In genomic region chr1:113140588-113141446, GRCh38 we compare ENCODE assay signal across 8 cellular contexts.
A peak's percentile ranks its signal among the peaks of the same experiment; 100 is the strongest.
DNase-seq lines count a peak whose midpoint lies in the region; ATAC-seq and TF ChIP-seq lines count a peak whose summit lies in the region.

No MANE protein-coding gene starts in this region.

- H3K27ac ChIP-seq in PC-9 (peak overlapping the region; percentile 31; the same call in 1 of the 2 replicates), neural cell (ENCODE audit: low read length) (no peak overlapping the region), tibial nerve (peak overlapping the region in 2 of 4 donors; percentile 25 to 32)

- POLR2A ChIA-PET in PC-9 (lab: Charles Lee; ENCODE audit: unreplicated experiment), result interaction anchor here (0.5 to 0.6 kb wide), 2 partner anchors 181 to 251 kb away, joined by 4 to 7 read pairs; no protein-coding TSS in a partner anchor

- no peaks in the 10 kb centered on the region for H3K79me2 ChIP-seq in PC-9 (ENCODE audit: low read depth)
- no peaks in the 10 kb centered on the region for H3K79me2 ChIP-seq in neural cell (replicated peaks; ENCODE audit: insufficient read depth, low read length)

- no peaks in the 10 kb centered on the region for H3K9me3 ChIP-seq in PC-9 (ENCODE audit: insufficient read depth, low read depth)
- no peaks in the 10 kb centered on the region for H3K9me3 ChIP-seq in neural cell (ENCODE audit: low read length)
- no peaks in the 10 kb centered on the region for H3K9me3 ChIP-seq in tibial nerve

- H3K4me2 ChIP-seq in PC-9 (peak overlapping the region; percentile 23), neural cell (ENCODE audit: low read length) (no peak overlapping the region)

- H3K36me3 ChIP-seq in PC-9 (ENCODE audit: low read depth), result no peaks in the 10 kb centered on the region
- no peaks in the 10 kb centered on the region for H3K36me3 ChIP-seq in neural cell (ENCODE audit: insufficient read depth, low read length)
- H3K36me3 ChIP-seq in tibial nerve, result no peaks in the 10 kb centered on the region

- peak; percentile 77 for DNase-seq in D341Med (ENCODE audit: low spot score)
- DNase-seq in HuH-7.5 (ENCODE audit: low spot score), result peak; percentile 34
- DNase-seq in PC-9, result peak; percentile 58 to 61
- peak; percentile 56 to 63 for DNase-seq in activated T-cell treated with anti-CD3 and anti-CD28 coated beads, Interleukin-2, amount 50 U/mL, for 72 hours
- DNase-seq in fibroblast of mammary gland (ENCODE audit: low read depth), result peak; percentile 73
- DNase-seq in tibial nerve (ENCODE audit: low spot score in 2 of 2), result peak; percentile 45 to 82

- H3K9me2 ChIP-seq in PC-9 (ENCODE audit: insufficient read depth), result no peaks in the 10 kb centered on the region
- no peaks in the 10 kb centered on the region for H3K9me2 ChIP-seq in neural cell (ENCODE audit: insufficient read depth, low read length)

- 39 to 40% methylated on average over 13 of the region's 13 CpGs for WGBS in tibial nerve, 2 donors

- TF ChIP-seq POLR2A in tibial nerve (IDR thresholded peaks at IDR 0.05), result no peak

- no peaks in the 10 kb centered on the region for H3K36me3 Mint-ChIP-seq in activated T-cell treated with anti-CD3 and anti-CD28 coated beads, Interleukin-2, amount 50 U/mL, for 72 hours (ENCODE audit: insufficient read depth in 2 of 2)

- H2AFZ ChIP-seq in PC-9 (peak overlapping the region; percentile 65), neural cell (ENCODE audit: low read depth, low read length) (peak overlapping the region; percentile 36)

- no peaks in the 10 kb centered on the region for H4K20me1 ChIP-seq in PC-9 (ENCODE audit: insufficient read depth)
- no peaks in the 10 kb centered on the region for H4K20me1 ChIP-seq in neural cell (ENCODE audit: insufficient read depth)

- no peaks in the 10 kb centered on the region for H3K9me3 Mint-ChIP-seq in activated T-cell treated with anti-CD3 and anti-CD28 coated beads, Interleukin-2, amount 50 U/mL, for 72 hours

- intact Hi-C loops in PC-9 (cut with micrococcal nuclease; ENCODE audit: unreplicated experiment), result loop anchor here (1.0 to 5.0 kb wide), 4 partner anchors 181 to 537 kb away; no protein-coding TSS in a partner anchor

- TF ChIP-seq EP300 in neural cell (conservative IDR thresholded peaks at IDR 0.05; ENCODE audit: poor library complexity, severe bottlenecking) (no peak), tibial nerve (IDR thresholded peaks at IDR 0.05) (no peak)

- H3F3A ChIP-seq in PC-9 (ENCODE audit: insufficient read depth, low read depth) (peaks cover 3% of the 10 kb centered on the region; the same call in 1 of the 2 replicates), neural cell (ENCODE audit: insufficient read depth, low read length, poor library complexity, severe bottlenecking) (no peaks in the 10 kb centered on the region)

- CTCF ChIA-PET in PC-9 (lab: Charles Lee), result interaction anchor here (0.6 to 0.9 kb wide), 3 partner anchors 293 to 535 kb away, joined by 3 to 4 read pairs (median 3); no protein-coding TSS in a partner anchor

- no peak overlapping the region for H3K4me3 ChIP-seq in PC-9
- H3K4me3 ChIP-seq in fibroblast of mammary gland (ENCODE audit: control insufficient read depth, low read depth, low read length), result no peak overlapping the region
- H3K4me3 ChIP-seq in neural cell (ENCODE audit: low read length), result no peak overlapping the region
- no peak overlapping the region for H3K4me3 ChIP-seq in tibial nerve

- H3K27me3 Mint-ChIP-seq in activated T-cell treated with anti-CD3 and anti-CD28 coated beads, Interleukin-2, amount 50 U/mL, for 72 hours (ENCODE audit: low read depth), result no peaks in the 10 kb centered on the region

- no peak overlapping the region for H3K4me3 Mint-ChIP-seq in activated T-cell treated with anti-CD3 and anti-CD28 coated beads, Interleukin-2, amount 50 U/mL, for 72 hours

- H3K27ac Mint-ChIP-seq in activated T-cell treated with anti-CD3 and anti-CD28 coated beads, Interleukin-2, amount 50 U/mL, for 72 hours, result no peak overlapping the region

- H3K4me1 Mint-ChIP-seq in activated T-cell treated with anti-CD3 and anti-CD28 coated beads, Interleukin-2, amount 50 U/mL, for 72 hours (ENCODE audit: low read depth), result peaks cover 50% of the 10 kb centered on the region

- peak; percentile 99 for TF ChIP-seq CTCF in PC-9 (conservative IDR thresholded peaks at IDR 0.05)
- TF ChIP-seq CTCF in fibroblast of mammary gland (conservative IDR thresholded peaks at IDR 0.05; ENCODE audit: control insufficient read depth, insufficient read depth, low read depth, low read length), result peak; percentile 90
- TF ChIP-seq CTCF in neural cell (IDR thresholded peaks at IDR 0.05; ENCODE audit: poor library complexity, severe bottlenecking), result peak; percentile 96
- peak; percentile 63 to 79 (median 72) for TF ChIP-seq CTCF in tibial nerve (IDR thresholded peaks at IDR 0.05)

- H3K4me1 ChIP-seq in PC-9 (replicated peaks; ENCODE audit: insufficient read depth) (peaks cover 16% of the 10 kb centered on the region), tibial nerve (peaks cover 0 to 31% (median 3%) of the 10 kb centered on the region in 4 donors)

- peak; percentile 84 for ATAC-seq in GM21367 (IDR thresholded peaks at IDR 0.05; ENCODE audit: unreplicated experiment)
- peak; percentile 80 to 83 for ATAC-seq in activated T-cell treated with anti-CD3 and anti-CD28 coated beads, Interleukin-2, amount 50 U/mL, for 72 hours (replicated peaks in 1 of 2)

- H3K9ac ChIP-seq in neural cell (ENCODE audit: low read length), result no peak overlapping the region

- no peaks in the 10 kb centered on the region for H3K27me3 ChIP-seq in PC-9 (ENCODE audit: insufficient read depth, low read depth)
- H3K27me3 ChIP-seq in neural cell (ENCODE audit: insufficient read depth, low read depth, low read length), result no peaks in the 10 kb centered on the region
- no peaks in the 10 kb centered on the region for H3K27me3 ChIP-seq in tibial nerve

- TF ChIP-seq RAD21 in neural cell (conservative IDR thresholded peaks at IDR 0.05), result peak; percentile 98

- BruUV-seq in PC-9 (replicated peaks; lab: Mats Ljungman, UMichigan), result no TSS peak

TF ChIP-seq in neural cell, 6 proteins besides CTCF, POLR2A, EP300 and RAD21:
- TF ChIP-seq POLR2AphosphoS5 (IDR thresholded peaks at IDR 0.05) (no peak), SMC3 (conservative IDR thresholded peaks at IDR 0.05; ENCODE audit: poor library complexity) (peak; percentile 98), MXI1 (conservative IDR thresholded peaks at IDR 0.05; ENCODE audit: poor library complexity, severe bottlenecking) (peak; percentile 26)
